ENCODE assay signal across 19 cellular contexts in genomic region chr15:82018201-82018600, GRCh38. TPM values are rescaled to one million over a fixed set of nuclear protein-coding genes. Genes with fewer than 3 reads are reported as not detected.
DNase-seq lines count a peak whose midpoint lies in the region; ATAC-seq and TF ChIP-seq lines count a peak whose summit lies in the region.
"Had no signal": no experiment of that assay in that cellular context is flagged by ENCODE, and none has a peak within 500 bp of the region (broad histone marks: within the 10 kb centered on the region; RNA-seq: fewer than 3 reads in every experiment).

No MANE protein-coding gene starts in this region.

- intact Hi-C loops in natural killer cell (cut with micrococcal nuclease), result no loop called here

- no peaks in the 10 kb centered on the region for H3K4me1 Mint-ChIP-seq in natural killer cell treated with Interleukin-12 subunit alpha and Interleukin-12 subunit beta and Interleukin-15 and Interleukin-18, amount 100 ng/mL, for 72 hours (ENCODE audit: low read depth in 2 of 2)
- H3K4me1 Mint-ChIP-seq in natural killer cell, result no peaks in the 10 kb centered on the region
- no peaks in the 10 kb centered on the region for H3K4me1 Mint-ChIP-seq in activated naive CD8-positive, alpha-beta T cell treated with anti-CD3 and anti-CD28 coated beads, Interleukin-2, amount 50 U/mL, for 24 hours

- TF ChIP-seq CTCF in natural killer cell (IDR thresholded peaks at IDR 0.05), result no peak

- H3K36me3 Mint-ChIP-seq in natural killer cell treated with Interleukin-12 subunit alpha and Interleukin-12 subunit beta and Interleukin-15 and Interleukin-18, amount 100 ng/mL, for 72 hours, result no peaks in the 10 kb centered on the region
- H3K36me3 Mint-ChIP-seq in natural killer cell, result no peaks in the 10 kb centered on the region
- no peaks in the 10 kb centered on the region for H3K36me3 Mint-ChIP-seq in activated naive CD8-positive, alpha-beta T cell treated with anti-CD3 and anti-CD28 coated beads, Interleukin-2, amount 50 U/mL, for 24 hours (ENCODE audit: low read depth)
- H3K36me3 Mint-ChIP-seq: type B pancreatic cell had no signal

- peak; percentile 17 to 36 for ATAC-seq in natural killer cell treated with Interleukin-12 subunit alpha and Interleukin-12 subunit beta and Interleukin-15 and Interleukin-18, amount 100 ng/mL, for 72 hours
- ATAC-seq in natural killer cell (no peak), HG02884 (IDR thresholded peaks at IDR 0.05; ENCODE audit: unreplicated experiment) (no peak)
- ATAC-seq in activated naive CD8-positive, alpha-beta T cell treated with anti-CD3 and anti-CD28 coated beads, Interleukin-2, amount 50 U/mL, for 24 hours, result no peak
- ATAC-seq: effector memory CD8-positive, alpha-beta T cell; esophagus mucosa had no signal

- no peak overlapping the region for H3K27ac Mint-ChIP-seq in natural killer cell treated with Interleukin-12 subunit alpha and Interleukin-12 subunit beta and Interleukin-15 and Interleukin-18, amount 100 ng/mL, for 72 hours
- H3K27ac Mint-ChIP-seq in natural killer cell, result no peak overlapping the region
- no peak overlapping the region for H3K27ac Mint-ChIP-seq in activated naive CD8-positive, alpha-beta T cell treated with anti-CD3 and anti-CD28 coated beads, Interleukin-2, amount 50 U/mL, for 24 hours
- H3K27ac Mint-ChIP-seq: effector memory CD8-positive, alpha-beta T cell; type B pancreatic cell had no signal

- no peak for DNase-seq in natural killer cell treated with Interleukin-12 subunit alpha and Interleukin-12 subunit beta and Interleukin-15 and Interleukin-18, amount 100 ng/mL, for 72 hours (ENCODE audit: low spot score)
- DNase-seq in natural killer cell, result no peak
- peak; percentile 54 to 73 for DNase-seq in NOMO-1 (lab: John Stamatoyannopoulos, UW; ENCODE audit: unreplicated experiment in 2 of 2)
- DNase-seq in UCSD-AML1 (lab: John Stamatoyannopoulos, UW; ENCODE audit: unreplicated experiment), result peak; percentile 86
- DNase-seq in NCI-H2107 treated with DMSO at 0.1 percent for 48 hours (lab: John Stamatoyannopoulos, UW; ENCODE audit: unreplicated experiment), result no peak
- no peak for DNase-seq in activated naive CD8-positive, alpha-beta T cell treated with anti-CD3 and anti-CD28 coated beads, Interleukin-2, amount 50 U/mL, for 24 hours
- no peak for DNase-seq in SW 1271 (lab: John Stamatoyannopoulos, UW)
- DNase-seq: 8988T; activated CD4-positive, alpha-beta T cell treated with anti-CD3 and anti-CD28 coated beads for 48 hours; activated naive CD4-positive, alpha-beta T cell; activated T-cell treated with anti-CD3 and anti-CD28 coated beads, Interleukin-2, amount 50 U/mL, for 48 hours; adrenal gland; effector memory CD8-positive, alpha-beta T cell; mesenchymal stem cell; NCI-H526; nucleus accumbens had no signal

- no peaks in the 10 kb centered on the region for H3K9me3 Mint-ChIP-seq in natural killer cell treated with Interleukin-12 subunit alpha and Interleukin-12 subunit beta and Interleukin-15 and Interleukin-18, amount 100 ng/mL, for 72 hours
- no peaks in the 10 kb centered on the region for H3K9me3 Mint-ChIP-seq in natural killer cell
- H3K9me3 Mint-ChIP-seq in activated naive CD8-positive, alpha-beta T cell treated with anti-CD3 and anti-CD28 coated beads, Interleukin-2, amount 50 U/mL, for 24 hours, result no peaks in the 10 kb centered on the region
- H3K9me3 Mint-ChIP-seq: effector memory CD8-positive, alpha-beta T cell; type B pancreatic cell had no signal

- H3K27me3 Mint-ChIP-seq in natural killer cell treated with Interleukin-12 subunit alpha and Interleukin-12 subunit beta and Interleukin-15 and Interleukin-18, amount 100 ng/mL, for 72 hours, result peaks cover 17 to 38% of the 10 kb centered on the region in 2 donors
- H3K27me3 Mint-ChIP-seq in natural killer cell (ENCODE audit: low read depth in 2 of 2), result peaks cover 20 to 33% of the 10 kb centered on the region in 2 donors
- H3K27me3 Mint-ChIP-seq in activated naive CD8-positive, alpha-beta T cell treated with anti-CD3 and anti-CD28 coated beads, Interleukin-2, amount 50 U/mL, for 24 hours, result peaks cover 11% of the 10 kb centered on the region

- no peak overlapping the region for H3K4me3 Mint-ChIP-seq in natural killer cell treated with Interleukin-12 subunit alpha and Interleukin-12 subunit beta and Interleukin-15 and Interleukin-18, amount 100 ng/mL, for 72 hours
- H3K4me3 Mint-ChIP-seq in natural killer cell, result no peak overlapping the region
- no peak overlapping the region for H3K4me3 Mint-ChIP-seq in activated naive CD8-positive, alpha-beta T cell treated with anti-CD3 and anti-CD28 coated beads, Interleukin-2, amount 50 U/mL, for 24 hours
- H3K4me3 Mint-ChIP-seq: effector memory CD8-positive, alpha-beta T cell; type B pancreatic cell had no signal

RNA-seq across cellular contexts. Expression of gene MEX3B, which starts 27.6 kb away (rescaled TPM):
- total RNA-seq in natural killer cell treated with Interleukin-12 subunit alpha and Interleukin-12 subunit beta and Interleukin-15 and Interleukin-18, amount 100 ng/mL, for 72 hours, result under 1 TPM; 0.67 to 0.83 TPM
- 1 to 10 TPM; 1.4 to 2.4 (median 1.7) TPM for total RNA-seq in natural killer cell

Comparison
In these comparisons a context has a peak if more than half of its experiments do, and no peak if none do; other contexts are left out.
1. ATAC-seq: peak in natural killer cell treated with Interleukin-12 subunit alpha and Interleukin-12 subunit beta and Interleukin-15 and Interleukin-18, amount 100 ng/mL, for 72 hours (2 of 2); none in natural killer cell (0 of 3), activated naive CD8-positive, alpha-beta T cell treated with anti-CD3 and anti-CD28 coated beads, Interleukin-2, amount 50 U/mL, for 24 hours (single experiment) and HG02884 (single experiment).
2. DNase-seq: peak in NOMO-1 (2 of 2) and UCSD-AML1 (single experiment); none in natural killer cell treated with Interleukin-12 subunit alpha and Interleukin-12 subunit beta and Interleukin-15 and Interleukin-18, amount 100 ng/mL, for 72 hours (single experiment), natural killer cell (single experiment), NCI-H2107 treated with DMSO at 0.1 percent for 48 hours (single experiment), activated naive CD8-positive, alpha-beta T cell treated with anti-CD3 and anti-CD28 coated beads, Interleukin-2, amount 50 U/mL, for 24 hours (single experiment) and SW 1271 (0 of 2).